9 cellular contexts compared by ENCODE assay signal in the genomic region with DNA sequence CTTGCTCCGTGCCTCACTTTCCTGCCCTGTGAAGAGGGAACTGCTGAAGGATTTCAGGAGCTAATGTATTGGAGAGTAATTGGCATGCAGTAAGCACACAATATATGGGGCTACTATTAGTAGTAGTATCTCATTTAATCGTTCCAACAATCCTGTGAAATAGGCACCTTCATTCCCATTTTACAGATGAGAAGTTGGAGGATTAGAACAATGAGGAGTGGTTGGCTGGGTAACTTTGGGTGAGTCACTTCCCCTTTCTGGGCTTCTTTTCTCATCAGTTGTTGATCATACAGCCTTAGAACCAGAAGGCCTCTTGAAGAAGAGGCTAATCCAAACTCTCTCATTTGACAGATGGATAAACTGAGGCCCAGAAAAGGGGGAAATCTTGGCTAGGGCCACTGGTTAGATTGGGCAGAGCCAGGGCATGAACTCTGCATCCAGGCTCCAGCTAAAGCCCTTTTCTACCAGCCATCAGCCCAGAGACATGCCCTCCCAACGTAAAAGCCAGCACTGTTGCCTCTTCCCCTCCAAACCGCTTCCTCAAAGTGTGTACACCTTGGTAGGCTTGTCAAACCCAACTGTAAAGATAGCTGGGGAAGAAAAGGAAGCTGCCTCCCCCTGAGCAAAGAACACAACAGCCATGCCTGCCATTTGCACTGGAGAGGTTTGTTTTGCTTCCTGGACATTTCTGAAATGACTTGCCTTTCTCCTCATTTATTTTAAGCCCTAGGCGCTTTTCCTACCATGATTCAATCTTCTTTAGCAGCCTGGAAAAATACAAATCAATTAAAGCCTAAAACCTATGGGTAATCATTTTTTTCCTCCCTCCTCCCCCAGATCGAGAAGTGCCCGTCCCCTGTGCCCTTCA. TPM values are rescaled to one million over a fixed set of nuclear protein-coding genes. Genes with fewer than 3 reads are reported as not detected.
DNase-seq lines count a peak whose midpoint lies in the region; ATAC-seq and TF ChIP-seq lines count a peak whose summit lies in the region.
"Had no signal": no experiment of that assay in that cellular context is flagged by ENCODE, and none has a peak within 500 bp of the region (broad histone marks: within the 10 kb centered on the region; RNA-seq: fewer than 3 reads in every experiment).

No MANE protein-coding gene starts in this region.

- H3K4me1 ChIP-seq in CD4-positive, alpha-beta memory T cell (ENCODE audit: insufficient read depth, low read length), result peaks cover 12% of the 10 kb centered on the region
- peaks cover 3 to 5% of the 10 kb centered on the region in 2 donors for H3K4me1 ChIP-seq in breast epithelium
- H3K4me1 ChIP-seq in neural progenitor cell, result no peaks in the 10 kb centered on the region

- H3F3A ChIP-seq in neural progenitor cell (ENCODE audit: low read depth), result peaks cover 22% of the 10 kb centered on the region

- H3K4me1 Mint-ChIP-seq in CD4-positive, alpha-beta memory T cell, result peaks cover 5 to 12% (median 7%) of the 10 kb centered on the region in 4 donors
- H3K4me1 Mint-ChIP-seq in neural progenitor cell, result peaks cover 19% of the 10 kb centered on the region

- H2AFZ ChIP-seq in neural progenitor cell (replicated peaks), result no peak overlapping the region

- no peaks in the 10 kb centered on the region for H3K36me3 ChIP-seq in CD4-positive, alpha-beta memory T cell (ENCODE audit: insufficient read depth, low read length)
- H3K36me3 ChIP-seq in KOPT-K1 (ENCODE audit: insufficient read depth, low read length) (0 out of 2 replicates have a peak, but pooled peaks cover 5% of the 10 kb centered on the region), breast epithelium (no peaks in the 10 kb centered on the region), neural progenitor cell (no peaks in the 10 kb centered on the region)
- H3K36me3 ChIP-seq: SJSA1 had no signal

- CTCF ChIA-PET in CD4-positive, alpha-beta memory T cell (lab: Charles Lee; ENCODE audit: partially characterized antibody), result interaction anchor here (2.0 kb wide), 1 partner anchor 22 kb away, joined by 10 read pairs; no protein-coding TSS in a partner anchor

- H3K9me3 Mint-ChIP-seq in CD4-positive, alpha-beta memory T cell, result no peaks in the 10 kb centered on the region
- H3K9me3 Mint-ChIP-seq in neural progenitor cell, result no peaks in the 10 kb centered on the region

- no peak for ATAC-seq in GM21515 (IDR thresholded peaks at IDR 0.05; ENCODE audit: unreplicated experiment)

- TF ChIP-seq CTCF in breast epithelium (IDR thresholded peaks at IDR 0.05) (no peak), neural progenitor cell (IDR thresholded peaks at IDR 0.05) (no peak)

- no peaks in the 10 kb centered on the region for H3K27me3 ChIP-seq in CD4-positive, alpha-beta memory T cell (ENCODE audit: insufficient read depth, low read length)
- no peaks in the 10 kb centered on the region for H3K27me3 ChIP-seq in breast epithelium
- H3K27me3 ChIP-seq in neural progenitor cell, result peaks cover 30% of the 10 kb centered on the region
- H3K27me3 ChIP-seq: SJSA1 had no signal

- POLR2A ChIA-PET in CD4-positive, alpha-beta memory T cell (lab: Charles Lee; ENCODE audit: partially characterized antibody), result interaction anchor here (2.7 kb wide), 1 partner anchor 65 kb away, joined by 22 read pairs; the partner anchor contains the start of gene TSC1

- H3K27ac ChIP-seq in CD4-positive, alpha-beta memory T cell (ENCODE audit: low read depth, low read length), result no peak overlapping the region
- H3K27ac ChIP-seq in KOPT-K1 (ENCODE audit: low read depth, low read length, poor library complexity, severe bottlenecking) (peak overlapping the region; percentile 88), breast epithelium (peak overlapping the region; percentile 91 to 92), neural progenitor cell (no peak overlapping the region)
- H3K27ac ChIP-seq: SJSA1 had no signal

- peaks cover 0 to 3% of the 10 kb centered on the region in 2 donors for H3K36me3 Mint-ChIP-seq in CD4-positive, alpha-beta memory T cell
- H3K36me3 Mint-ChIP-seq in neural progenitor cell, result no peaks in the 10 kb centered on the region

- no peaks in the 10 kb centered on the region for H4K20me1 ChIP-seq in neural progenitor cell (ENCODE audit: low read depth)

- peak overlapping the region; percentile 83 to 91 (median 85) for H3K4me3 Mint-ChIP-seq in CD4-positive, alpha-beta memory T cell
- H3K4me3 Mint-ChIP-seq in neural progenitor cell, result peak overlapping the region; percentile 89

- H3K9me3 ChIP-seq in CD4-positive, alpha-beta memory T cell (ENCODE audit: control insufficient read depth in 1 of 2, low read length in 2 of 2), result no peaks in the 10 kb centered on the region
- H3K9me3 ChIP-seq in KOPT-K1 (ENCODE audit: insufficient read depth, low read length, poor library complexity, severe bottlenecking) (no peaks in the 10 kb centered on the region), breast epithelium (no peaks in the 10 kb centered on the region), neural progenitor cell (ENCODE audit: low read depth) (no peaks in the 10 kb centered on the region)
- H3K9me3 ChIP-seq: SJSA1 had no signal

- peak overlapping the region; percentile 65 to 94 (median 84) for H3K27ac Mint-ChIP-seq in CD4-positive, alpha-beta memory T cell
- peak overlapping the region; percentile 39 for H3K27ac Mint-ChIP-seq in neural progenitor cell

- no peak for DNase-seq in CD4-positive, alpha-beta memory T cell
- DNase-seq in breast epithelium (ENCODE audit: low spot score in 2 of 2) (no peak), neural progenitor cell (ENCODE audit: low spot score) (no peak), NCI-H446 treated with DMSO at 0.1 percent for 48 hours (lab: John Stamatoyannopoulos, UW) (no peak), NCI-H2227 (lab: John Stamatoyannopoulos, UW; ENCODE audit: unreplicated experiment) (no peak), DMS153 (lab: John Stamatoyannopoulos, UW) (no peak)

- TF ChIP-seq POLR2A in breast epithelium (IDR thresholded peaks at IDR 0.05), result no peak

- H3K4me2 ChIP-seq in neural progenitor cell, result no peak overlapping the region

- H3K27me3 Mint-ChIP-seq in CD4-positive, alpha-beta memory T cell, result no peaks in the 10 kb centered on the region
- H3K27me3 Mint-ChIP-seq in neural progenitor cell (ENCODE audit: insufficient read depth, low read depth), result peaks cover 5% of the 10 kb centered on the region

- no peaks in the 10 kb centered on the region for H3K79me2 ChIP-seq in neural progenitor cell (ENCODE audit: low read depth)

- H3K4me3 ChIP-seq in CD4-positive, alpha-beta memory T cell (ENCODE audit: low read length in 2 of 2), result no peak overlapping the region
- H3K4me3 ChIP-seq in breast epithelium (peak overlapping the region in 2 of 3 donors; percentile 76 to 91), neural progenitor cell (peak overlapping the region; percentile 85)

- no peak overlapping the region for H3K9ac ChIP-seq in neural progenitor cell

- intact Hi-C loops in CD4-positive, alpha-beta memory T cell (cut with micrococcal nuclease), result loop anchor here (2.0 kb wide), 1 partner anchor 65 kb away; the partner anchor contains the start of gene TSC1
- intact Hi-C loops in breast epithelium (cut with DNase I; ENCODE audit: low total_unique reads), result no loop called here

RNA-seq across cellular contexts. Expression of gene SPACA9, which starts 1.0 kb away (rescaled TPM):
- 1 to 10 TPM; 1.5 to 1.8 TPM for total RNA-seq in CD4-positive, alpha-beta memory T cell
- polyA plus RNA-seq in CD4-positive, alpha-beta memory T cell, result 1 to 10 TPM; 1.9 to 2.2 TPM
- total RNA-seq in breast epithelium (1 to 10 TPM; 2.9 to 5.4 (median 5.0) TPM), neural progenitor cell (ENCODE audit: low replicate concordance) (1.9 and 2.4 TPM in 2 replicates)

RNA-seq across cellular contexts. Expression of gene AK8, which starts 1.6 kb away (rescaled TPM):
- under 1 TPM in 1 of 2 experiments, not detected in 1; 0.28 TPM for total RNA-seq in CD4-positive, alpha-beta memory T cell
- not detected for polyA plus RNA-seq in CD4-positive, alpha-beta memory T cell
- total RNA-seq in breast epithelium, result 1 to 10 TPM in 2 of 3 donors, under 1 TPM in 1; 0.66 to 2.6 (median 1.0) TPM
- 0.43 and 0.71 TPM in 2 replicates for total RNA-seq in neural progenitor cell (ENCODE audit: low replicate concordance)

Comparison
In these comparisons a context has a peak if more than half of its experiments do, and no peak if none do; other contexts are left out.
1. H3K27ac ChIP-seq: peak in KOPT-K1 (single experiment) and breast epithelium (2 of 2); none in CD4-positive, alpha-beta memory T cell (single experiment) and neural progenitor cell (single experiment).
2. H3K4me3 ChIP-seq: peak in breast epithelium (2 of 3) and neural progenitor cell (single experiment); none in CD4-positive, alpha-beta memory T cell (0 of 2).